In the genomic region with DNA sequence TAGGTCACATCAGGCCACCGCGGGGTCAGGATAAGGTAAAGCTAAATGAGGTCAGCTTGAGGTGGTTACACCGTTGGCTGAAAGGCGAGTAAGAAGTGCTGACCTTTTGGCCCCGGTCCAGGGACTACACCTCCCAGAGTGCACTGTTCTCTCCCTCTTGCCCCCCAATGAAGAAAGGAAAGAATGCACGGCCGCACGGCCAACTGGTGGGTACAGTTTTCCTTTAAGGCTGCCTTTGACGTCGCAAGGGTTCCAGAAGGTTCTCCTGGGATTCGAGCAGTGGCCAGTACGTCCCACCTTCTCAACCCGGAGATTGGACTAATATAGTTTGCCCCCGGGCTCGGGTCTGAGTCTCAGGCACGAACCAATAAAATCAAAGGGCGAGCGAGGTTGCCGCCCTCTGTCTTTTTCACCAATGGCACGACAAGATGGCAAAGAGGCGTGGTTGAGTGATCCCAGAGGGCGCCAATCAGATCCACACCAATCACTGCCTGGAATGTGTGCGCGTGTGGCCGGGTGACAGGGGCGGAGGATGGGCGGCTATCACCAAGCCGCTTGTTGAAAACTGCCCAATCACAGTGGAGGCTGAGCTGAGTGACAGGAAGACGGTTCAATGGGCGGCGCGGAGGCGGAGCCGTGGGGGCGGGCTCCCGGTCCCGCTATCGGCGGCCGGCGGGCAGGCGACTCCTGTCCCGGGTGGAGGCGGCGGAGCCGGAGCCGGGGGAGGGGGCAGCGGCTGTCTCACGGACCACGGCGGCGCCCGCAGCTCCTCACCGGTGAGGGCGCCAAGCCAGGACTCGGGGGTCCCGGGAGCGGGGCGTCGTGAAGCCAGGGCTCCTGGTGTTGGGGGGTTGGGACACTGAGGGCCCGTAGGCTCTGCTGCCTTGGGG, we compare ENCODE assay signal across 8 cellular contexts. TPM values are rescaled to one million over a fixed set of nuclear protein-coding genes. Genes with fewer than 3 reads are reported as not detected.
A peak's percentile ranks its signal among the peaks of the same experiment; 100 is the strongest.
DNase-seq lines count a peak whose midpoint lies in the region; ATAC-seq, FAIRE-seq and TF ChIP-seq lines count a peak whose summit lies in the region.

A gene (plus strand): TSS at position 690 of the 890 bp plus-strand sequence. CDS start 886 bp downstream, outside the sequence.

- dilution Hi-C loops in keratinocyte (cut with MboI; ENCODE audit: extremely low pct_ligation_motif_present, low sequenced_read_pairs): no loop called here

- no peaks in the 10 kb centered on the region for H3K27me3 ChIP-seq in keratinocyte (ENCODE audit: control insufficient read depth, extremely low read depth, insufficient read depth, low read length)

- no peaks in the 10 kb centered on the region for H3K36me3 ChIP-seq in keratinocyte (ENCODE audit: control insufficient read depth in 2 of 2, extremely low read depth in 1 of 2, insufficient read depth in 2 of 2, low read length in 2 of 2)

- peaks cover 54% of the 10 kb centered on the region for H3K4me1 Mint-ChIP-seq in chondrocyte (ENCODE audit: low read depth)

- H3K79me2 ChIP-seq in keratinocyte (ENCODE audit: control insufficient read depth, insufficient read depth, low read length): no peaks in the 10 kb centered on the region

- peak; percentile 100 for DNase-seq in Ammon's horn (ENCODE audit: low spot score)
- DNase-seq in NCI-H460 (ENCODE audit: extremely low read depth, low read depth): peak; percentile 97
- peak; percentile 92 for DNase-seq in activated CD4-positive, alpha-beta T cell treated with anti-CD3 and anti-CD28 coated beads for 24 hours (ENCODE audit: low read depth in 2 of 2)
- peak; percentile 99 for DNase-seq in chondrocyte (ENCODE audit: low spot score)
- peak; percentile 98 for DNase-seq in keratinocyte (ENCODE audit: low read depth, low spot score)
- peak; percentile 94 to 96 (median 95) for DNase-seq in stimulated activated CD4-positive, alpha-beta T cell treated with anti-CD3 and anti-CD28 coated beads, Interleukin-12 subunit alpha, Interleukin-12 subunit beta, amount 100 ng/mL, for 48 hours (ENCODE audit: low read depth in 2 of 3, low spot score in 1 of 3)

- H3K27ac Mint-ChIP-seq in chondrocyte (ENCODE audit: unreplicated experiment): peak within 1 kb of the TSS; percentile 96

- peak within 1 kb of the TSS; percentile 87 for H3K4me3 Mint-ChIP-seq in chondrocyte (ENCODE audit: unreplicated experiment)

- peak within 1 kb of the TSS; percentile 95 for H3K4me2 ChIP-seq in keratinocyte (ENCODE audit: control insufficient read depth, extremely low read depth, insufficient read depth, low read depth, low read length)

- ATAC-seq in HG03432 (IDR thresholded peaks at IDR 0.05; ENCODE audit: unreplicated experiment): peak; percentile 84

- H3K27ac ChIP-seq in keratinocyte (ENCODE audit: control insufficient read depth, insufficient read depth, low read length): peak within 1 kb of the TSS; percentile 65

- no peaks in the 10 kb centered on the region for H4K20me1 ChIP-seq in keratinocyte (ENCODE audit: control insufficient read depth, extremely low read depth, insufficient read depth, low read length)

- peak within 1 kb of the TSS; percentile 65 for H2AFZ ChIP-seq in keratinocyte (ENCODE audit: control insufficient read depth, low read length)

- peak within 1 kb of the TSS; percentile 60 to 81 (median 74) for H3K4me3 ChIP-seq in keratinocyte (ENCODE audit: control insufficient read depth in 2 of 3, extremely low read depth in 1 of 3, insufficient read depth in 2 of 3, low read depth in 1 of 3, low read length in 3 of 3)

- peaks cover 3% of the 10 kb centered on the region for H3K9me1 ChIP-seq in keratinocyte (ENCODE audit: control insufficient read depth, extremely low read depth, insufficient read depth, low read length)

- FAIRE-seq in keratinocyte (lab: Jason Lieb, UNC): peak; percentile 74

- H3K9me3 Mint-ChIP-seq in chondrocyte (ENCODE audit: low read depth): no peaks in the 10 kb centered on the region

- no peaks in the 10 kb centered on the region for H3K9me3 ChIP-seq in keratinocyte (ENCODE audit: control insufficient read depth, low read depth, low read length)

- H3K36me3 Mint-ChIP-seq in chondrocyte (ENCODE audit: low read depth): no peaks in the 10 kb centered on the region

- TF ChIP-seq POLR2A in GM19193 (IDR thresholded peaks at IDR 0.05; ENCODE audit: extremely low read depth, insufficient read depth, insufficient read length): peak; percentile 52

- peaks cover 3% of the 10 kb centered on the region for H3K27me3 Mint-ChIP-seq in chondrocyte (ENCODE audit: low read depth)

- no peak for TF ChIP-seq CTCF in chondrocyte (IDR thresholded peaks at IDR 0.05)
- no peak for TF ChIP-seq CTCF in keratinocyte (optimal IDR thresholded peaks at IDR 0.05 in 1 of 3, IDR thresholded peaks at IDR 0.05 in 1 of 3, conservative IDR thresholded peaks at IDR 0.05 in 1 of 3; ENCODE audit: extremely low read depth in 1 of 3, insufficient read depth in 2 of 3, low read length in 3 of 3)

- peak within 1 kb of the TSS; percentile 76 for H3K9ac ChIP-seq in keratinocyte (ENCODE audit: control insufficient read depth, extremely low read depth, insufficient read depth, low read length)

- peaks cover 59% of the 10 kb centered on the region for H3K4me1 ChIP-seq in keratinocyte (ENCODE audit: control insufficient read depth, extremely low read depth, insufficient read depth, low read length)

RNA-seq across cellular contexts. Expression of the gene that starts here (rescaled TPM):
- 0.17 and 0.27 TPM in 2 replicates for total RNA-seq in NCI-H460 (2014; rRNA removed; shearing (Covaris generic))
- polyA plus RNA-seq in NCI-H460 (2014; cell fraction: nucleus; rRNA removed): 0.04 and 0.81 TPM in 2 replicates
- 10.2 to 17.4 TPM (median 15.2 TPM) in 3 replicates for total RNA-seq in chondrocyte
- 2.4 to 3.9 TPM (median 2.7 TPM) in 3 replicates for polyA plus RNA-seq in keratinocyte
- polyA plus RNA-seq in keratinocyte (2011; ENCODE audit: low read depth): 1.5 TPM
- polyA plus RNA-seq in keratinocyte (2011; cell fraction: cytosol; rRNA removed): 3.3 and 4.1 TPM in 2 replicates
- 3.0 and 5.0 TPM in 2 replicates for polyA plus RNA-seq in keratinocyte (2011; cell fraction: nucleus; rRNA removed)
- polyA plus RNA-seq in keratinocyte (2012; ENCODE audit: low replicate concordance): 4.5 and 4.8 TPM in 2 replicates
- 1.6 to 3.9 TPM (median 2.8 TPM) in 3 replicates for polyA minus RNA-seq in keratinocyte
- polyA minus RNA-seq in keratinocyte (2011; cell fraction: cytosol; rRNA and poly(A)+ RNA removed): 1.9 TPM
- polyA minus RNA-seq in keratinocyte (2011; cell fraction: nucleus; rRNA and poly(A)+ RNA removed): 1.4 and 1.9 TPM in 2 replicates

Comparison
In these comparisons a context has a peak if more than half of its experiments do, and no peak if none do; other contexts are left out.
1. Peak in every context shown above with its lines: DNase-seq, ATAC-seq, H3K4me3 ChIP-seq and H3K27ac ChIP-seq.
2. Peak in DNase-seq in NCI-H460; RNA of the gene not detected or under 1 TPM.